Comparison of ENCODE assay signal across 8 cellular contexts in the genomic region with DNA sequence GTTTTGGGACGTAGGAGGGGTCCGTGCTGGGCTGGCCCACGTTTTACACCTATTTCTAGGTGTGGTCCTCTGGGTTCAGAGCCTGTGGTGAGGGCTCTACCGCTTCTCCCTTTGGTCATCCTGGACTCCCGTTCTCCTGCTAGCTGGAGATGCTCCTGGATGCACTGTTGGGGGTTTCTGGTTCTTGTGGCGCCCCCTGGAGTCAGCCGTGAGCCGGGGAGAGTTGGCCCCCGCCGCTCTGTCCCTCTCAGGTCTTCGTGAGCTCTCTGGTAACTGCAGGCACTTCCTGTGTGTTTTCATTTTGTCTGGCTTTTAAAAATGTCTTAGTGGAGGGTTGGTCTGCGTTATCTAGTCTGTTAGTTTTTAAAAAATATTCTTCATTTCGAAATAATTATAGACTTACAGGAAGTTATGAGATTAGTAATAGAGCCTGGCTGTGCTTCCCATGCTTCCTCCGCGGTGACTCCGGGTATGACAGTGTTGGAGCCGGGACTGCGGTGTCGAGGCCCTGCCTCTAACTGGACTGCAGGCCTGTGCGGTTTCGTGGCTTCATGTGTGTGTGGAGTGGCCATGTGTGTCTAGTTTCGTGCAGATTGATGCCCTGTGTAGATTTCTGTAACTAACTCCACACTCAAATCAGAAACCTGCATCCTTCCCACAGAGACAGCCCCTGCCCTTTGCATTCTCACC.
A peak's percentile ranks its signal among the peaks of the same experiment; 100 is the strongest.
DNase-seq lines count a peak whose midpoint lies in the region; ATAC-seq and TF ChIP-seq lines count a peak whose summit lies in the region.

No MANE protein-coding gene starts in this region.

- H3K4me1 ChIP-seq in transverse colon = peaks cover 0 to 5% (median 0%) of the 10 kb centered on the region in 4 donors
- H3K4me1 ChIP-seq in esophagus squamous epithelium = peaks cover 0 to 14% (median 3%) of the 10 kb centered on the region in 3 donors
- H3K4me1 ChIP-seq in suprapubic skin = peaks cover 12% of the 10 kb centered on the region

- intact Hi-C loops in activated CD4-positive, alpha-beta T cell treated with anti-CD3 and anti-CD28 coated beads for 36 hours (cut with DNase I, micrococcal nuclease) = loop anchor here (1.0 to 10.0 kb wide), 3 partner anchors 135 to 253 kb away; no protein-coding TSS in a partner anchor
- intact Hi-C loops in transverse colon (cut with DNase I; ENCODE audit: low total_unique reads) = no loop called here
- intact Hi-C loops in left colon (cut with DNase I, micrococcal nuclease) = loop anchor here in 1 of 2 donors (5.0 kb wide), 1 partner anchor 136 kb away; no protein-coding TSS in a partner anchor
- intact Hi-C loops in esophagus squamous epithelium (cut with DNase I) = loop anchor here (10.0 kb wide), 1 partner anchor 133 kb away; no protein-coding TSS in a partner anchor

- no peak overlapping the region for H3K4me3 Mint-ChIP-seq in activated CD4-positive, alpha-beta T cell treated with anti-CD3 and anti-CD28 coated beads for 36 hours

- H3K36me3 ChIP-seq in transverse colon = no peaks in the 10 kb centered on the region
- H3K36me3 ChIP-seq in esophagus squamous epithelium = peaks cover 0 to 71% (median 0%) of the 10 kb centered on the region in 3 donors
- H3K36me3 ChIP-seq in suprapubic skin = peaks cover 21% of the 10 kb centered on the region

- H3K9me3 ChIP-seq in transverse colon (no peaks in the 10 kb centered on the region), esophagus squamous epithelium (no peaks in the 10 kb centered on the region), suprapubic skin (no peaks in the 10 kb centered on the region)

- no peaks in the 10 kb centered on the region for H3K9me3 Mint-ChIP-seq in activated CD4-positive, alpha-beta T cell treated with anti-CD3 and anti-CD28 coated beads for 36 hours (ENCODE audit: low read depth)

- no peaks in the 10 kb centered on the region for H3K27me3 ChIP-seq in transverse colon
- no peaks in the 10 kb centered on the region for H3K27me3 ChIP-seq in esophagus squamous epithelium
- H3K27me3 ChIP-seq in suprapubic skin = no peaks in the 10 kb centered on the region

- H3K27me3 Mint-ChIP-seq in activated CD4-positive, alpha-beta T cell treated with anti-CD3 and anti-CD28 coated beads for 36 hours = no peaks in the 10 kb centered on the region

- DNase-seq in activated gamma-delta T cell treated with Interleukin-2 at 50 U/mL for 16 hours (peak; percentile 33), activated gamma-delta T cell (lab: John Stamatoyannopoulos, UW) (no peak), fibroblast of villous mesenchyme (ENCODE audit: low read depth) (peak; percentile 68), transverse colon (no peak), left colon (no peak), esophagus squamous epithelium (lab: John Stamatoyannopoulos, UW) (no peak), suprapubic skin (ENCODE audit: low spot score in 2 of 2) (no peak)
- DNase-seq in activated CD4-positive, alpha-beta T cell treated with anti-CD3 and anti-CD28 coated beads for 36 hours = peak; percentile 65

- TF ChIP-seq EP300 in transverse colon (IDR thresholded peaks at IDR 0.05; ENCODE audit: low read depth) = no peak
- TF ChIP-seq EP300 in suprapubic skin (IDR thresholded peaks at IDR 0.05) = no peak

- no peak overlapping the region for H3K27ac Mint-ChIP-seq in activated CD4-positive, alpha-beta T cell treated with anti-CD3 and anti-CD28 coated beads for 36 hours

- CTCF ChIA-PET in activated CD4-positive, alpha-beta T cell treated with anti-CD3 and anti-CD28 coated beads for 36 hours (lab: Charles Lee) = interaction anchor here (0.6 to 2.4 kb wide), 6 partner anchors 9 to 139 kb away, joined by 3 to 8 read pairs (median 4); no protein-coding TSS in a partner anchor

- peaks cover 10% of the 10 kb centered on the region for H3K4me1 Mint-ChIP-seq in activated CD4-positive, alpha-beta T cell treated with anti-CD3 and anti-CD28 coated beads for 36 hours

- H3K4me3 ChIP-seq in fibroblast of villous mesenchyme (ENCODE audit: low read depth, low read length) = no peak overlapping the region
- no peak overlapping the region for H3K4me3 ChIP-seq in transverse colon
- no peak overlapping the region for H3K4me3 ChIP-seq in esophagus squamous epithelium
- H3K4me3 ChIP-seq in suprapubic skin = no peak overlapping the region

- H3K27ac ChIP-seq in transverse colon = no peak overlapping the region
- no peak overlapping the region for H3K27ac ChIP-seq in esophagus squamous epithelium
- no peak overlapping the region for H3K27ac ChIP-seq in suprapubic skin

- ATAC-seq in activated CD4-positive, alpha-beta T cell treated with anti-CD3 and anti-CD28 coated beads for 36 hours = peak; percentile 44
- ATAC-seq in left colon = no peak

- in situ Hi-C loops in transverse colon (cut with MboI; ENCODE audit: low pct_ligation_motif_present in 1 of 4, low pct_unique_long_range_greater_than_20kb in 1 of 4, low sequenced_read_pairs in 3 of 4) = no loop called here

- peak; percentile 61 for TF ChIP-seq CTCF in fibroblast of villous mesenchyme (IDR thresholded peaks at IDR 0.05; ENCODE audit: insufficient read depth, low read depth, low read length)
- peak in 3 of 5 experiments; percentile 18 to 30 (median 19) for TF ChIP-seq CTCF in transverse colon (IDR thresholded peaks at IDR 0.05)
- TF ChIP-seq CTCF in esophagus squamous epithelium (IDR thresholded peaks at IDR 0.05) = peak in 3 of 6 experiments; percentile 20 to 37 (median 31)
- TF ChIP-seq CTCF in suprapubic skin (IDR thresholded peaks at IDR 0.05) = peak in 1 of 2 donors; percentile 7

- 58 to 80% methylated on average over 5 to 22 of the region's 22 CpGs for WGBS in transverse colon (ENCODE audit: low coverage in 1 of 2), 2 donors
- 82 to 86% methylated on average over 21 to 22 of the region's 22 CpGs for WGBS in esophagus squamous epithelium, 2 donors
- 77% methylated on average over 22 of the region's 22 CpGs for WGBS in suprapubic skin

- POLR2A ChIA-PET in activated CD4-positive, alpha-beta T cell treated with anti-CD3 and anti-CD28 coated beads for 36 hours (lab: Charles Lee) = no interaction called here

- H3K36me3 Mint-ChIP-seq in activated CD4-positive, alpha-beta T cell treated with anti-CD3 and anti-CD28 coated beads for 36 hours (ENCODE audit: low read depth) = peaks cover 12% of the 10 kb centered on the region

- no peak for TF ChIP-seq POLR2A in transverse colon (IDR thresholded peaks at IDR 0.05)
- TF ChIP-seq POLR2A in esophagus squamous epithelium (IDR thresholded peaks at IDR 0.05) = no peak
- TF ChIP-seq POLR2A in suprapubic skin (IDR thresholded peaks at IDR 0.05) = no peak

Comparison
In these comparisons a context has a peak if more than half of its experiments do, and no peak if none do; other contexts are left out.
1. DNase-seq: peak in activated gamma-delta T cell treated with Interleukin-2 at 50 U/mL for 16 hours (single experiment), activated CD4-positive, alpha-beta T cell treated with anti-CD3 and anti-CD28 coated beads for 36 hours (single experiment) and fibroblast of villous mesenchyme (single experiment); none in activated gamma-delta T cell (single experiment), transverse colon (single experiment), left colon (0 of 2), esophagus squamous epithelium (single experiment) and suprapubic skin (0 of 2).